ENCODE assay signal across 22 cellular contexts in the genomic region with DNA sequence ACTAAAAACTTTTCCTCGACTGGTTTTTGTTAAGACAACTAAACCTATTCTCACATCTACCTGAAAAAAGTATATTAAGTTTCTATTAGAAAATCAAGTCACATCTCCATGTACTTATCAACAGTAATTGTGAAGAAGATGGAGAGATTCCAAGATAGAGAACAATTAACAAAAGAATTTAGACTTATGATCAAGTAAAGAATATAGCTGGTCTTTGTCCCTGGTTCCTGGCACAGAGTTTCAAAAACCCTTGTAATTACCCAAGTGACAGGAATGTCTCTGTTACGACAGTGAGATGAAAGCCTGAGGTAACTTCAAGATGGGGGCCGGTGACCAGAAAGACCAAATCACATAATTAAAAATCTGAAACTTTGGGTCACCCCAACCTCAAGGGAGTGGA.
"Had no signal": no experiment of that assay in that cellular context is flagged by ENCODE, and none has a peak within 500 bp of the region (broad histone marks: within the 10 kb centered on the region; RNA-seq: fewer than 3 reads in every experiment).

No MANE protein-coding gene starts in this region.

- H3K4me3 ChIP-seq: esophagus muscularis mucosa, gastroesophageal sphincter, lung, psoas muscle, spleen, thyroid gland had no signal

- H3K4me3 Mint-ChIP-seq: immature natural killer cell; nephron progenitor cell; stimulated activated memory B cell treated with anti-CD40 and anti-IgM and Interleukin-4, amounts not matched to agents 10 μg/mL and 1 μg/mL and 100 μg/mL, for 72 hours; stimulated activated naive CD8-positive, alpha-beta T cell treated with anti-CD3 and anti-CD28 coated beads, Interleukin-15, Interleukin-2, amounts not matched to agents 100 ng/mL and 50 ng/mL, for 24 hours; type B pancreatic cell had no signal

- H3K27ac Mint-ChIP-seq: immature natural killer cell; nephron progenitor cell; stimulated activated memory B cell treated with anti-CD40 and anti-IgM and Interleukin-4, amounts not matched to agents 10 μg/mL and 1 μg/mL and 100 μg/mL, for 72 hours; stimulated activated naive CD8-positive, alpha-beta T cell treated with anti-CD3 and anti-CD28 coated beads, Interleukin-15, Interleukin-2, amounts not matched to agents 100 ng/mL and 50 ng/mL, for 24 hours; type B pancreatic cell had no signal

- H3K9me3 ChIP-seq: thyroid gland had no signal

- H3K27ac ChIP-seq: epithelial cell of prostate, esophagus muscularis mucosa, gastroesophageal sphincter, parathyroid adenoma, psoas muscle, spleen, thyroid gland had no signal

- H3K27me3 ChIP-seq: esophagus muscularis mucosa, gastroesophageal sphincter, spleen, thyroid gland had no signal

- DNase-seq: cortex of kidney; effector memory CD4-positive, alpha-beta T cell; immature natural killer cell; left colon; left ventricle myocardium superior; naive thymus-derived CD4-positive, alpha-beta T cell; nephron progenitor cell; psoas muscle; spleen; stimulated activated CD4-positive, alpha-beta T cell treated with anti-CD3 and anti-CD28 coated beads, Interleukin-15, amount 100 ng/mL, for 24 hours; stimulated activated CD4-positive, alpha-beta T cell treated with anti-CD3 and anti-CD28 coated beads, Interleukin-1b, Interleukin-23, amount 100 ng/mL, for 48 hours; stimulated activated CD4-positive, alpha-beta T cell treated with anti-CD3 and anti-CD28 coated beads, Interleukin-4, amount 100 ng/mL, for 24 hours; thyroid gland had no signal

- H3K4me1 Mint-ChIP-seq: nephron progenitor cell had no signal

- H3K27me3 Mint-ChIP-seq: naive thymus-derived CD4-positive, alpha-beta T cell; stimulated activated memory B cell treated with anti-CD40 and anti-IgM and Interleukin-4, amounts not matched to agents 10 μg/mL and 1 μg/mL and 100 μg/mL, for 72 hours; stimulated activated naive CD8-positive, alpha-beta T cell treated with anti-CD3 and anti-CD28 coated beads, Interleukin-15, Interleukin-2, amounts not matched to agents 100 ng/mL and 50 ng/mL, for 24 hours; type B pancreatic cell had no signal

- H3K36me3 ChIP-seq: thyroid gland had no signal

- H3K4me1 ChIP-seq: parathyroid adenoma had no signal

- H3K9ac ChIP-seq: parathyroid adenoma had no signal

- ATAC-seq: gastroesophageal sphincter; left colon; left ventricle myocardium superior; naive thymus-derived CD4-positive, alpha-beta T cell; psoas muscle; sciatic nerve; stimulated activated memory B cell treated with anti-CD40 and anti-IgM and Interleukin-4, amounts not matched to agents 10 μg/mL and 1 μg/mL and 100 μg/mL, for 72 hours had no signal
